In genomic region chr1:45552309-45552708, GRCh38 we compare ENCODE assay signal across 1 cellular context.
TF ChIP-seq lines count a peak whose summit lies in the region.

No MANE protein-coding gene starts in this region.

TF ChIP-seq in H1, 55 proteins besides CTCF, POLR2A, EP300 and RAD21:
- TF ChIP-seq KDM1A (IDR thresholded peaks at IDR 0.05; ENCODE audit: borderline replicate concordance, low read length) (no peak), NRF1 (IDR thresholded peaks at IDR 0.05; ENCODE audit: low read depth, low read length) (no peak)
